In genomic region chr4:26406346-26406975, GRCh38 we compare ENCODE assay signal across 11 cellular contexts.
DNase-seq lines count a peak whose midpoint lies in the region; ATAC-seq lines count a peak whose summit lies in the region.
"Had no signal": no experiment of that assay in that cellular context is flagged by ENCODE, and none has a peak within 500 bp of the region (broad histone marks: within the 10 kb centered on the region; RNA-seq: fewer than 3 reads in every experiment).

No MANE protein-coding gene starts in this region.

- no peaks in the 10 kb centered on the region for H3K27me3 ChIP-seq in HUES64 (ENCODE audit: insufficient read depth, low read length)
- H3K27me3 ChIP-seq: cardiac muscle cell had no signal

- H3K4me1 Mint-ChIP-seq in activated T-helper 2 cell treated with anti-CD3 and anti-CD28 coated beads, Interferon-gamma antibody, Interleukin-2, Interleukin-4, amounts not matched to agents 10 μg/mL and 5 μg/mL and 100 μg/mL, durations not matched to agents 14 hours and 24 hours and 36 hours (ENCODE audit: low read depth): peaks cover 39% of the 10 kb centered on the region
- peaks cover 27 to 30% of the 10 kb centered on the region in 2 donors for H3K4me1 Mint-ChIP-seq in natural killer cell treated with Interleukin-12 subunit alpha and Interleukin-12 subunit beta and Interleukin-15 and Interleukin-18, amount 100 ng/mL, for 72 hours (ENCODE audit: low read depth in 2 of 2)

- H3K9me3 ChIP-seq in HUES64 (ENCODE audit: insufficient read depth, low read depth, low read length): peaks cover 31% of the 10 kb centered on the region

- peak overlapping the region; percentile 68 for H3K27ac Mint-ChIP-seq in activated T-helper 2 cell treated with anti-CD3 and anti-CD28 coated beads, Interferon-gamma antibody, Interleukin-2, Interleukin-4, amounts not matched to agents 10 μg/mL and 5 μg/mL and 100 μg/mL, durations not matched to agents 14 hours and 24 hours and 36 hours
- peak overlapping the region in 1 of 2 donors; percentile 43 for H3K27ac Mint-ChIP-seq in natural killer cell treated with Interleukin-12 subunit alpha and Interleukin-12 subunit beta and Interleukin-15 and Interleukin-18, amount 100 ng/mL, for 72 hours

- WGBS in HUES64: 94% methylated on average over 3 of the region's 4 CpGs

- H3K4me3 ChIP-seq in HUES64 (ENCODE audit: low read length): no peak overlapping the region
- H3K4me3 ChIP-seq: cardiac muscle cell had no signal

- DNase-seq in SIG-M5 treated with dmso at 0.1 percent for 504 hours (lab: John Stamatoyannopoulos, UW; ENCODE audit: unreplicated experiment): peak; percentile 27
- DNase-seq in SIG-M5 (lab: John Stamatoyannopoulos, UW): no peak
- no peak for DNase-seq in activated T-helper 2 cell treated with anti-CD3 and anti-CD28 coated beads, Interferon-gamma antibody, Interleukin-2, Interleukin-4, amounts not matched to agents 10 μg/mL and 5 μg/mL and 100 μg/mL, durations not matched to agents 14 hours and 24 hours and 36 hours (ENCODE audit: low spot score)
- peak; percentile 50 for DNase-seq in iris pigment epithelial cell (ENCODE audit: low read depth)
- DNase-seq in KG1 (lab: John Stamatoyannopoulos, UW): no peak
- DNase-seq in natural killer cell treated with Interleukin-12 subunit alpha and Interleukin-12 subunit beta and Interleukin-15 and Interleukin-18, amount 100 ng/mL, for 72 hours (ENCODE audit: low spot score): no peak
- no peak for DNase-seq in stimulated activated CD4-positive, alpha-beta T cell treated with anti-CD3 and anti-CD28 coated beads, Interleukin-1b, Interleukin-23, amount 100 ng/mL, for 48 hours
- DNase-seq: activated T-cell treated with anti-CD3 and anti-CD28 coated beads, Interleukin-2, amount 50 U/mL, for 1 hour; Right ventricle myocardium superior had no signal

- H3K27ac ChIP-seq in HUES64 (ENCODE audit: low read depth, low read length): peak overlapping the region; percentile 79
- H3K27ac ChIP-seq: cardiac muscle cell had no signal

- no peak for ATAC-seq in natural killer cell treated with Interleukin-12 subunit alpha and Interleukin-12 subunit beta and Interleukin-15 and Interleukin-18, amount 100 ng/mL, for 72 hours

- no peak overlapping the region for H3K9ac ChIP-seq in HUES64 (ENCODE audit: low read depth, low read length)

- no peaks in the 10 kb centered on the region for H3K27me3 Mint-ChIP-seq in activated T-helper 2 cell treated with anti-CD3 and anti-CD28 coated beads, Interferon-gamma antibody, Interleukin-2, Interleukin-4, amounts not matched to agents 10 μg/mL and 5 μg/mL and 100 μg/mL, durations not matched to agents 14 hours and 24 hours and 36 hours (ENCODE audit: low read depth)
- no peaks in the 10 kb centered on the region for H3K27me3 Mint-ChIP-seq in natural killer cell treated with Interleukin-12 subunit alpha and Interleukin-12 subunit beta and Interleukin-15 and Interleukin-18, amount 100 ng/mL, for 72 hours

- H3K36me3 Mint-ChIP-seq in activated T-helper 2 cell treated with anti-CD3 and anti-CD28 coated beads, Interferon-gamma antibody, Interleukin-2, Interleukin-4, amounts not matched to agents 10 μg/mL and 5 μg/mL and 100 μg/mL, durations not matched to agents 14 hours and 24 hours and 36 hours (ENCODE audit: low read depth): peaks cover 86% of the 10 kb centered on the region
- H3K36me3 Mint-ChIP-seq in natural killer cell treated with Interleukin-12 subunit alpha and Interleukin-12 subunit beta and Interleukin-15 and Interleukin-18, amount 100 ng/mL, for 72 hours: peaks cover 18% of the 10 kb centered on the region

- peaks cover 53% of the 10 kb centered on the region for H3K36me3 ChIP-seq in HUES64 (ENCODE audit: insufficient read depth, low read length)

- H3K4me3 Mint-ChIP-seq in activated T-helper 2 cell treated with anti-CD3 and anti-CD28 coated beads, Interferon-gamma antibody, Interleukin-2, Interleukin-4, amounts not matched to agents 10 μg/mL and 5 μg/mL and 100 μg/mL, durations not matched to agents 14 hours and 24 hours and 36 hours (ENCODE audit: low read depth): no peak overlapping the region
- no peak overlapping the region for H3K4me3 Mint-ChIP-seq in natural killer cell treated with Interleukin-12 subunit alpha and Interleukin-12 subunit beta and Interleukin-15 and Interleukin-18, amount 100 ng/mL, for 72 hours

- H3K9me3 Mint-ChIP-seq in activated T-helper 2 cell treated with anti-CD3 and anti-CD28 coated beads, Interferon-gamma antibody, Interleukin-2, Interleukin-4, amounts not matched to agents 10 μg/mL and 5 μg/mL and 100 μg/mL, durations not matched to agents 14 hours and 24 hours and 36 hours: peaks cover 31% of the 10 kb centered on the region
- H3K9me3 Mint-ChIP-seq in natural killer cell treated with Interleukin-12 subunit alpha and Interleukin-12 subunit beta and Interleukin-15 and Interleukin-18, amount 100 ng/mL, for 72 hours: peaks cover 7% of the 10 kb centered on the region

- peaks cover 26% of the 10 kb centered on the region for H3K4me1 ChIP-seq in HUES64 (ENCODE audit: insufficient read depth, low read length)

- intact Hi-C loops in activated T-helper 2 cell treated with anti-CD3 and anti-CD28 coated beads, Interferon-gamma antibody, Interleukin-2, Interleukin-4, amounts not matched to agents 10 μg/mL and 5 μg/mL and 100 μg/mL, durations not matched to agents 14 hours and 24 hours and 36 hours (cut with micrococcal nuclease): no loop called here

Comparison
In these comparisons a context has a peak if more than half of its experiments do, and no peak if none do; other contexts are left out.
1. DNase-seq: peak in SIG-M5 treated with dmso at 0.1 percent for 504 hours (single experiment) and iris pigment epithelial cell (single experiment); none in SIG-M5 (single experiment), activated T-helper 2 cell treated with anti-CD3 and anti-CD28 coated beads, Interferon-gamma antibody, Interleukin-2, Interleukin-4, amounts not matched to agents 10 μg/mL and 5 μg/mL and 100 μg/mL, durations not matched to agents 14 hours and 24 hours and 36 hours (single experiment), KG1 (single experiment), natural killer cell treated with Interleukin-12 subunit alpha and Interleukin-12 subunit beta and Interleukin-15 and Interleukin-18, amount 100 ng/mL, for 72 hours (single experiment) and stimulated activated CD4-positive, alpha-beta T cell treated with anti-CD3 and anti-CD28 coated beads, Interleukin-1b, Interleukin-23, amount 100 ng/mL, for 48 hours (single experiment).